In the genomic region with DNA sequence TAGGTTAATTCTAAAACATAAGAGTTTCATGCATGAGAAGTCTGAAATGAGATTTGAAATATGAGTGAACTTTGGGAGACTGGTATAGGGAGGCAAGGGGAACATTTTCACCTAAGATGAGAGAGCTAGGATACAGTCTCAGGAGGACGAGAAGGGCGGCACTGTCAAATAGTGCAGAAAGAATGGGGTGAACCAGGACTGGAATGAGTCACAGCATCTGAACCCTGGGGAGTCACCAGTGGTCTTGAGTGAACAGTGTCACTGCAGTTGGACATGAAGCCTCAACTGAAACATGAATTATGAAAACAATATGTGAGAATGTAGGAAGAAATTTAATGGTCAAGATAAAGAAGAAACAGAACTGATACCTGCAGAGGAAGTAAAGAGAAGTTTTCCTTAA, we compare ENCODE assay signal across 18 cellular contexts.
DNase-seq lines count a peak whose midpoint lies in the region; ATAC-seq lines count a peak whose summit lies in the region.
"Had no signal": no experiment of that assay in that cellular context is flagged by ENCODE, and none has a peak within 500 bp of the region (broad histone marks: within the 10 kb centered on the region; RNA-seq: fewer than 3 reads in every experiment).

No MANE protein-coding gene starts in this region.

- peak; percentile 70 for ATAC-seq in GM18873 (IDR thresholded peaks at IDR 0.05; ENCODE audit: low FRiP score, unreplicated experiment)
- peak; percentile 70 for ATAC-seq in GM21515 (IDR thresholded peaks at IDR 0.05; ENCODE audit: unreplicated experiment)
- ATAC-seq in HG03039 (IDR thresholded peaks at IDR 0.05; ENCODE audit: unreplicated experiment), result peak; percentile 69
- ATAC-seq in HG03565 (IDR thresholded peaks at IDR 0.05; ENCODE audit: unreplicated experiment), result peak; percentile 90
- no peak for ATAC-seq in HG03135 (IDR thresholded peaks at IDR 0.05; ENCODE audit: unreplicated experiment)
- ATAC-seq: activated CD8-positive, alpha-beta T cell treated with anti-CD3 and anti-CD28 coated beads, Interleukin-2, amount 10 ng/mL, durations not matched to agents 7 days and 5 days; activated T-helper 17 cell treated with anti-CD3 and anti-CD28 coated beads, Interleukin-2, amount 50 U/mL, for 72 hours; left ventricle myocardium superior had no signal

- DNase-seq in NCI-H2081 (lab: John Stamatoyannopoulos, UW) (no peak), T-helper 1 cell (no peak), SW 1271 (lab: John Stamatoyannopoulos, UW) (no peak)
- DNase-seq: activated CD8-positive, alpha-beta T cell treated with anti-CD3 and anti-CD28 coated beads, Interleukin-2, amount 10 ng/mL, durations not matched to agents 7 days and 5 days; amniotic stem cell; Calu3; cerebellar nuclear complex; GF-D8; left ventricle myocardium superior; NCI-H2029; NCI-H69; spleen had no signal
